Comparison of ENCODE assay signal across 14 cellular contexts in genomic region chr16:27434141-27435051, GRCh38. TPM values are rescaled to one million over a fixed set of nuclear protein-coding genes. Genes with fewer than 3 reads are reported as not detected.
DNase-seq lines count a peak whose midpoint lies in the region; ATAC-seq and TF ChIP-seq lines count a peak whose summit lies in the region.
"Had no signal": no experiment of that assay in that cellular context is flagged by ENCODE, and none has a peak within 500 bp of the region (broad histone marks: within the 10 kb centered on the region; RNA-seq: fewer than 3 reads in every experiment).

No MANE protein-coding gene starts in this region.

- H3K36me3 ChIP-seq in CD4-positive, CD25-positive, alpha-beta regulatory T cell (ENCODE audit: control insufficient read depth, insufficient read depth, low read length) = peaks cover 89% of the 10 kb centered on the region
- no peaks in the 10 kb centered on the region for H3K36me3 ChIP-seq in colonic mucosa
- H3K36me3 ChIP-seq: thoracic aorta had no signal

- H3K27me3 ChIP-seq in CD4-positive, CD25-positive, alpha-beta regulatory T cell (ENCODE audit: control insufficient read depth, insufficient read depth, low read length) = no peaks in the 10 kb centered on the region
- H3K27me3 ChIP-seq in colonic mucosa = no peaks in the 10 kb centered on the region

- no peak for TF ChIP-seq CTCF in colonic mucosa (IDR thresholded peaks at IDR 0.05)

- H3K36me3 Mint-ChIP-seq in CD4-positive, CD25-positive, alpha-beta regulatory T cell = peaks cover 41% of the 10 kb centered on the region
- H3K36me3 Mint-ChIP-seq in activated CD4-positive, alpha-beta T cell treated with anti-CD3 and anti-CD28 coated beads, Interleukin-2, amount 10 ng/mL, durations not matched to agents 7 days and 5 days (ENCODE audit: low read depth) = peaks cover 72% of the 10 kb centered on the region

- H3K9me3 ChIP-seq in CD4-positive, CD25-positive, alpha-beta regulatory T cell (ENCODE audit: control insufficient read depth in 2 of 2, low read length in 2 of 2) = no peaks in the 10 kb centered on the region
- no peaks in the 10 kb centered on the region for H3K9me3 ChIP-seq in colonic mucosa
- H3K9me3 ChIP-seq: thoracic aorta had no signal

- CTCF ChIA-PET in activated CD4-positive, alpha-beta T cell treated with anti-CD3 and anti-CD28 coated beads, Interleukin-2, amount 10 ng/mL, durations not matched to agents 7 days and 5 days (lab: Charles Lee) = interaction anchor here (1.8 to 2.5 kb wide), 2 partner anchors 10 to 13 kb away, joined by 6 read pairs; no protein-coding TSS in a partner anchor

- H3K27ac ChIP-seq in CD4-positive, CD25-positive, alpha-beta regulatory T cell (ENCODE audit: insufficient read depth, low read length, poor library complexity, severe bottlenecking) = no peak overlapping the region
- H3K27ac ChIP-seq in colonic mucosa = no peak overlapping the region
- H3K27ac ChIP-seq: thoracic aorta had no signal

- intact Hi-C loops in colonic mucosa (cut with DNase I) (no loop called here), posterior vena cava (cut with DNase I) (no loop called here)

- H3K9ac ChIP-seq in colonic mucosa (ENCODE audit: low read depth in 2 of 2, low read length in 2 of 2) = no peak overlapping the region

- H3K27me3 Mint-ChIP-seq in CD4-positive, CD25-positive, alpha-beta regulatory T cell = no peaks in the 10 kb centered on the region
- no peaks in the 10 kb centered on the region for H3K27me3 Mint-ChIP-seq in activated CD4-positive, alpha-beta T cell treated with anti-CD3 and anti-CD28 coated beads, Interleukin-2, amount 10 ng/mL, durations not matched to agents 7 days and 5 days

- DNase-seq in CD4-positive, CD25-positive, alpha-beta regulatory T cell = no peak
- peak; percentile 5 for DNase-seq in activated CD4-positive, alpha-beta T cell treated with anti-CD3 and anti-CD28 coated beads, Interleukin-2, amount 10 ng/mL, durations not matched to agents 7 days and 5 days
- DNase-seq in colonic mucosa (peak; percentile 10), posterior vena cava (ENCODE audit: low spot score) (peak; percentile 47), NOMO-1 treated with dmso at 0.1 percent for 144 hours (lab: John Stamatoyannopoulos, UW; ENCODE audit: unreplicated experiment) (no peak), AG08396 (ENCODE audit: low spot score) (no peak)
- DNase-seq: anterior cingulate cortex; mesenchymal stem cell; NCI-H2029 treated with DMSO at 0.1 percent for 48 hours; stimulated activated CD4-positive, alpha-beta T cell treated with anti-CD3 and anti-CD28 coated beads, Interleukin-12 subunit alpha, Interleukin-12 subunit beta, amount 100 ng/mL, for 4 hours; T-helper 9 cell had no signal

- no peak for ATAC-seq in CD4-positive, CD25-positive, alpha-beta regulatory T cell (ENCODE audit: low read depth in 2 of 2)
- ATAC-seq in HG03108 (IDR thresholded peaks at IDR 0.05; ENCODE audit: unreplicated experiment) (no peak), HG03520 (IDR thresholded peaks at IDR 0.05; ENCODE audit: unreplicated experiment) (no peak)

- no peak overlapping the region for H3K4me3 ChIP-seq in CD4-positive, CD25-positive, alpha-beta regulatory T cell (ENCODE audit: low read depth, low read length)
- no peak overlapping the region for H3K4me3 ChIP-seq in colonic mucosa
- H3K4me3 ChIP-seq: thoracic aorta had no signal

- peaks cover 0 to 32% (median 11%) of the 10 kb centered on the region in 4 donors for H3K4me1 Mint-ChIP-seq in CD4-positive, CD25-positive, alpha-beta regulatory T cell
- H3K4me1 Mint-ChIP-seq in activated CD4-positive, alpha-beta T cell treated with anti-CD3 and anti-CD28 coated beads, Interleukin-2, amount 10 ng/mL, durations not matched to agents 7 days and 5 days = peaks cover 31% of the 10 kb centered on the region

- no peak overlapping the region for H3K4me3 Mint-ChIP-seq in CD4-positive, CD25-positive, alpha-beta regulatory T cell
- no peak overlapping the region for H3K4me3 Mint-ChIP-seq in activated CD4-positive, alpha-beta T cell treated with anti-CD3 and anti-CD28 coated beads, Interleukin-2, amount 10 ng/mL, durations not matched to agents 7 days and 5 days

- POLR2A ChIA-PET in activated CD4-positive, alpha-beta T cell treated with anti-CD3 and anti-CD28 coated beads, Interleukin-2, amount 10 ng/mL, durations not matched to agents 7 days and 5 days (lab: Charles Lee) = interaction anchor here (0.9 kb wide), 1 partner anchor 116 kb away, joined by 3 read pairs; no protein-coding TSS in a partner anchor

- no peaks in the 10 kb centered on the region for H3K9me3 Mint-ChIP-seq in CD4-positive, CD25-positive, alpha-beta regulatory T cell
- H3K9me3 Mint-ChIP-seq in activated CD4-positive, alpha-beta T cell treated with anti-CD3 and anti-CD28 coated beads, Interleukin-2, amount 10 ng/mL, durations not matched to agents 7 days and 5 days = no peaks in the 10 kb centered on the region

- no peaks in the 10 kb centered on the region for H3K4me1 ChIP-seq in CD4-positive, CD25-positive, alpha-beta regulatory T cell (ENCODE audit: control insufficient read depth, insufficient read depth, low read length, poor library complexity, severe bottlenecking)
- no peaks in the 10 kb centered on the region for H3K4me1 ChIP-seq in colonic mucosa

- H3K27ac Mint-ChIP-seq in CD4-positive, CD25-positive, alpha-beta regulatory T cell = peak overlapping the region; percentile 26 to 75 (median 67)
- H3K27ac Mint-ChIP-seq in activated CD4-positive, alpha-beta T cell treated with anti-CD3 and anti-CD28 coated beads, Interleukin-2, amount 10 ng/mL, durations not matched to agents 7 days and 5 days = peak overlapping the region; percentile 56

RNA-seq across cellular contexts. Expression of gene IL21R, which starts 32.4 kb away (rescaled TPM):
- 63.1 TPM for total RNA-seq in CD4-positive, CD25-positive, alpha-beta regulatory T cell
- polyA plus RNA-seq in CD4-positive, CD25-positive, alpha-beta regulatory T cell = 10 to 100 TPM; 34.3 to 50.7 (median 37.3) TPM
- 10 to 100 TPM; 44.4 to 45.6 TPM for total RNA-seq in activated CD4-positive, alpha-beta T cell treated with anti-CD3 and anti-CD28 coated beads, Interleukin-2, amount 10 ng/mL, durations not matched to agents 7 days and 5 days
- under 1 TPM; 0.56 to 0.91 TPM for total RNA-seq in colonic mucosa
- total RNA-seq in posterior vena cava = under 1 TPM; 0.24 to 0.56 TPM

Comparison
In these comparisons a context has a peak if more than half of its experiments do, and no peak if none do; other contexts are left out.
1. DNase-seq: peak in activated CD4-positive, alpha-beta T cell treated with anti-CD3 and anti-CD28 coated beads, Interleukin-2, amount 10 ng/mL, durations not matched to agents 7 days and 5 days (single experiment), colonic mucosa (single experiment) and posterior vena cava (single experiment); none in CD4-positive, CD25-positive, alpha-beta regulatory T cell (0 of 3), NOMO-1 treated with dmso at 0.1 percent for 144 hours (single experiment) and AG08396 (single experiment).
2. RNA of gene IL21R, which starts 32.4 kb away (total RNA-seq): 63.1 TPM in CD4-positive, CD25-positive, alpha-beta regulatory T cell (single experiment) and 44.4 to 45.6 TPM in activated CD4-positive, alpha-beta T cell treated with anti-CD3 and anti-CD28 coated beads, Interleukin-2, amount 10 ng/mL, durations not matched to agents 7 days and 5 days; 0.56 to 0.91 TPM in colonic mucosa and 0.24 to 0.56 TPM in posterior vena cava; every median in the first group is over 10 times any median in the second.